Comparison of ENCODE assay signal across 1 cellular context in genomic region chr6:27617700-27618689, GRCh38.
TF ChIP-seq lines count a peak whose summit lies in the region.

No MANE protein-coding gene starts in this region.

TF ChIP-seq in K562, 482 proteins besides CTCF, POLR2A, EP300 and RAD21 (continued from another document and continues in another):
- no peak for TF ChIP-seq ZNF280A (IDR thresholded peaks at IDR 0.05; ENCODE audit: low read depth, partially characterized antibody)
- no peak for TF ChIP-seq PTBP1 (IDR thresholded peaks at IDR 0.05; ENCODE audit: low read depth, low read length)
- no peak for TF ChIP-seq ZNF586 (CRISPR knock-in tag; conservative IDR thresholded peaks at IDR 0.05)
- TF ChIP-seq ZNF696 (CRISPR knock-in tag; conservative IDR thresholded peaks at IDR 0.05) = no peak
- no peak for TF ChIP-seq IRF2 (CRISPR knock-in tag; IDR thresholded peaks at IDR 0.05)
- peak; percentile 27; the same call in 1 of the 2 replicates for TF ChIP-seq ZNF717 (CRISPR knock-in tag; IDR thresholded peaks at IDR 0.05)
- TF ChIP-seq ZNF592 (IDR thresholded peaks at IDR 0.05) = peak; percentile 72
- TF ChIP-seq THRAP3 (IDR thresholded peaks at IDR 0.05; ENCODE audit: borderline replicate concordance) = no peak; the same call in 1 of the 2 replicates
- TF ChIP-seq NBN (IDR thresholded peaks at IDR 0.05; ENCODE audit: low read depth) = no peak
- TF ChIP-seq SIX5 (IDR thresholded peaks at IDR 0.05; ENCODE audit: borderline replicate concordance in 1 of 2, insufficient read depth in 1 of 2, low read depth in 1 of 2, low read length in 2 of 2) = no peak
- no peak for TF ChIP-seq TRIM28 (IDR thresholded peaks at IDR 0.05)
- no peak for TF ChIP-seq SMARCB1 (IDR thresholded peaks at IDR 0.05; ENCODE audit: insufficient read length, low read depth)
- TF ChIP-seq PRDM10 (IDR thresholded peaks at IDR 0.05; ENCODE audit: partially characterized antibody) = no peak
- no peak; the same call in 1 of the 2 replicates for TF ChIP-seq MGA (IDR thresholded peaks at IDR 0.05)
- TF ChIP-seq ARID3B (CRISPR knock-in tag; IDR thresholded peaks at IDR 0.05; ENCODE audit: borderline replicate concordance) = 0 out of 2 replicates have a peak, but pooled peaks have one; percentile 6
- TF ChIP-seq JUNB (CRISPR knock-in tag; conservative IDR thresholded peaks at IDR 0.05) = no peak
- no peak for TF ChIP-seq SP1 (CRISPR knock-in tag; IDR thresholded peaks at IDR 0.05)
- TF ChIP-seq HNRNPK (IDR thresholded peaks at IDR 0.05; ENCODE audit: low read depth, low read length, poor library complexity, severe bottlenecking) = no peak
- TF ChIP-seq CHD2 (IDR thresholded peaks at IDR 0.05; ENCODE audit: low read depth, low read length) = peak; percentile 58
- TF ChIP-seq TAL1 (IDR thresholded peaks at IDR 0.05) = 0 out of 2 replicates have a peak, but pooled peaks have one; percentile 4
- TF ChIP-seq TOE1 (IDR thresholded peaks at IDR 0.05; ENCODE audit: borderline replicate concordance) = no peak; the same call in 1 of the 2 replicates
- TF ChIP-seq TOE1 (CRISPR knock-in tag; IDR thresholded peaks at IDR 0.05; ENCODE audit: borderline replicate concordance, low read depth) = no peak
- no peak for TF ChIP-seq ZNF253 (CRISPR knock-in tag; conservative IDR thresholded peaks at IDR 0.05)
- TF ChIP-seq RHOXF2B (CRISPR knock-in tag; conservative IDR thresholded peaks at IDR 0.05) = no peak
- no peak for TF ChIP-seq TAF9B (IDR thresholded peaks at IDR 0.05; ENCODE audit: partially characterized antibody)
- TF ChIP-seq ZNF76 (CRISPR knock-in tag; IDR thresholded peaks at IDR 0.05; ENCODE audit: borderline replicate concordance) = no peak
